In the genomic region with DNA sequence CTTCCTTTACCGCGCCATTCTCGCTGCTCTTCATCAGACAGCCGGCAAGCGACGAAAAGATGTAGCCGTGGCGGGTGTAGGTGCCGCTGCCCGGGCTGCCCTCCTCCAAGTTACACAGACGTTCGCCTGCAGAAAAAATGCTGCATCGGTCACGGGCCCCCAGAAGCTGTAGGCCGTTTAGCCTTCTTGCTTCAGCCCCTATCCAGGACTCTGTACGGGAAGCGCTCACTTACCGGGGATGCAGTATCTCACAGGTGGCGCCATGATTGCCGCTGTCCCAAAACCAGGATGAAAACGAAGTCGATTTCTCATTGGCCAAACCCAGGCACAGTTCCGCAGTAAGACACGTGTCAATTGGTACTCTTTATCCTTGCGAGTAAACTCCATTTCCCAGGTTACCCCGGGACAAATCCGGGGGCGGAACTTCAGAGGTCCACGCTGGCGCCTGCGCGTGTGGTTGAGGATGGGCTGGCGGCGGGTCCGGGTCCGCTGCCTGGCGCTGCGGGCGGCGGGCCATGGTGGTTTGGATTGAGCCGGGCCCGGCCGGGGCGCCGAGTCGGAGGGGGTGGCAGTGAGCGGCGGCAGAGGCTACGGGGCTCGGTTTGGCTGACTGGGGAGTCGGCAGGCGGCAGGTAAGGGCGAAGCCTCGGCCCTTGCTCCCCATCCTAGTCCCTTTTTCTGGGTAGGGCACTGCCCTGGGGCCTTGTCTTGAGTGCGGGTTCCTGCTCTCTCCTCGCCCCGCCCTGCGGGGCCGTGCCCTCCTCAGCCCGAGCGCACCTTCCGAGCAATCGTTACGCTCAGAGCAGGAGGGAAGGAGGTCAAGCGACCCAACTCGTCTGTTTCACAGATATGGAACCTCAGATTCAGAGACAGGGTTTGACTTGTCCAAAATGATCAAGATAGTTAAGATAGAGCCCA, we compare ENCODE assay signal across 8 cellular contexts. TPM values are rescaled to one million over a fixed set of nuclear protein-coding genes. Genes with fewer than 3 reads are reported as not detected.
DNase-seq lines count a peak whose midpoint lies in the region; ATAC-seq and TF ChIP-seq lines count a peak whose summit lies in the region.

A gene with protein sequence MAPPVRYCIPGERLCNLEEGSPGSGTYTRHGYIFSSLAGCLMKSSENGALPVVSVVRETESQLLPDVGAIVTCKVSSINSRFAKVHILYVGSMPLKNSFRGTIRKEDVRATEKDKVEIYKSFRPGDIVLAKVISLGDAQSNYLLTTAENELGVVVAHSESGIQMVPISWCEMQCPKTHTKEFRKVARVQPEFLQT (minus strand): TSS at position 285 of the 918 bp plus-strand sequence. CDS start 21 bp downstream, at position 264.
A gene (plus strand): TSS at position 454 of the 918 bp plus-strand sequence. CDS start 5,501 bp downstream, outside the sequence.

- H3K27me3 ChIP-seq in spleen (replicated peaks in 1 of 7), result no peaks in the 10 kb centered on the region

- WGBS in spleen, 5 donors, result 0 to 1% (median 0%) methylated on average over 40 to 66 of the region's 66 CpGs

- H3K36me3 ChIP-seq in spleen, result peaks cover 0 to 37% (median 15%) of the 10 kb centered on the region in 6 donors

- H3K9me3 Mint-ChIP-seq in activated B cell treated with CpG ODN at 0.5 μM for 24 hours, result no peaks in the 10 kb centered on the region

- H3K4me3 Mint-ChIP-seq in activated B cell treated with CpG ODN at 0.5 μM for 24 hours, result peak within 1 kb of the TSS; percentile 99

- TF ChIP-seq CTCF in activated B cell treated with CpG ODN at 0.5 μM for 24 hours (IDR thresholded peaks at IDR 0.05), result no peak
- peak in 4 of 11 experiments; percentile 21 to 34 (median 27) for TF ChIP-seq CTCF in spleen (IDR thresholded peaks at IDR 0.05 in 8 of 11, conservative IDR thresholded peaks at IDR 0.05 in 3 of 11)

- H3K4me1 ChIP-seq in spleen, result peaks cover 20 to 78% (median 42%) of the 10 kb centered on the region in 6 donors

- peaks cover 43% of the 10 kb centered on the region for H3K4me1 Mint-ChIP-seq in activated B cell treated with CpG ODN at 0.5 μM for 24 hours

- H3K4me3 ChIP-seq in spleen, result peak within 1 kb of the TSS; percentile 49 to 100 (median 96)

- peak; percentile 92 for TF ChIP-seq POLR2A in GM18951 (IDR thresholded peaks at IDR 0.05; ENCODE audit: extremely low read depth, insufficient read depth, insufficient read length)
- peak in 1 of 3 donors; percentile 52 for TF ChIP-seq POLR2A in spleen (IDR thresholded peaks at IDR 0.05)

- CTCF ChIA-PET in activated B cell treated with CpG ODN at 0.5 μM for 24 hours (lab: Charles Lee), result no interaction called here

- POLR2A ChIA-PET in activated B cell treated with CpG ODN at 0.5 μM for 24 hours (lab: Charles Lee), result interaction anchor here (1.5 to 1.7 kb wide), 2 partner anchors 45 to 241 kb away, joined by 3 to 4 read pairs; a partner anchor contains a TSS

- in situ Hi-C loops in GM18951 (cut with MboI; ENCODE audit: low sequenced_read_pairs, unreplicated experiment), result no loop called here

- no peaks in the 10 kb centered on the region for H3K27me3 Mint-ChIP-seq in activated B cell treated with CpG ODN at 0.5 μM for 24 hours

- no peaks in the 10 kb centered on the region for H3K9me3 ChIP-seq in spleen

- H3K36me3 Mint-ChIP-seq in activated B cell treated with CpG ODN at 0.5 μM for 24 hours (ENCODE audit: low read depth), result peaks cover 39% of the 10 kb centered on the region

- ATAC-seq in HG03196 (IDR thresholded peaks at IDR 0.05; ENCODE audit: unreplicated experiment) (peak; percentile 93), activated B cell treated with CpG ODN at 0.5 μM for 24 hours (ENCODE audit: low read depth) (peak; percentile 98)

- intact Hi-C loops in activated B cell treated with CpG ODN at 0.5 μM for 24 hours (cut with micrococcal nuclease) (loop anchor here (1.0 to 5.0 kb wide), 7 partner anchors 20 to 186 kb away; a partner anchor contains a TSS), spleen (cut with DNase I; ENCODE audit: low total_unique reads) (no loop called here)

- peak; percentile 98 for DNase-seq in AG08396 (ENCODE audit: low spot score)
- DNase-seq in NCI-H345 (lab: John Stamatoyannopoulos, UW), result peak; percentile 91
- DNase-seq in activated B cell treated with CpG ODN at 0.5 μM for 24 hours, result peak; percentile 80
- peak; percentile 55 to 99 (median 92) for DNase-seq in caudate nucleus (lab: John Stamatoyannopoulos, UW)
- peak; percentile 98 for DNase-seq in inferior parietal cortex (ENCODE audit: extremely low spot score)
- DNase-seq in spleen, result peak; percentile 97

- H3K27ac ChIP-seq in caudate nucleus (ENCODE audit: low read depth, low read length), result peak within 1 kb of the TSS; percentile 58
- peak within 1 kb of the TSS; percentile 4 to 88 (median 80) for H3K27ac ChIP-seq in spleen

- peak within 1 kb of the TSS; percentile 93 for H3K27ac Mint-ChIP-seq in activated B cell treated with CpG ODN at 0.5 μM for 24 hours

RNA-seq across cellular contexts. Expression of the first gene that starts in this region (rescaled TPM):
- total RNA-seq in activated B cell treated with CpG ODN at 0.5 μM for 24 hours, result 47.4 and 53.8 TPM in 2 replicates
- 10 to 100 TPM; 28.7 to 38.2 (median 33.8) TPM for total RNA-seq in spleen
- 10 to 100 TPM; 42.1 to 50.5 (median 49.4) TPM for polyA plus RNA-seq in spleen

RNA-seq across cellular contexts. Expression of the second gene that starts in this region (rescaled TPM):
- total RNA-seq in activated B cell treated with CpG ODN at 0.5 μM for 24 hours (39.0 and 40.6 TPM in 2 replicates), spleen (10 to 100 TPM; 23.6 to 26.1 (median 25.1) TPM)
- polyA plus RNA-seq in spleen, result 10 to 100 TPM; 14.0 to 20.1 (median 15.7) TPM

Comparison
In these comparisons a context has a peak if more than half of its experiments do, and no peak if none do; other contexts are left out.
1. Peak in every context shown above with its lines: DNase-seq, ATAC-seq, H3K4me3 ChIP-seq and H3K27ac ChIP-seq.